ENCODE assay signal across 9 cellular contexts in the genomic region with DNA sequence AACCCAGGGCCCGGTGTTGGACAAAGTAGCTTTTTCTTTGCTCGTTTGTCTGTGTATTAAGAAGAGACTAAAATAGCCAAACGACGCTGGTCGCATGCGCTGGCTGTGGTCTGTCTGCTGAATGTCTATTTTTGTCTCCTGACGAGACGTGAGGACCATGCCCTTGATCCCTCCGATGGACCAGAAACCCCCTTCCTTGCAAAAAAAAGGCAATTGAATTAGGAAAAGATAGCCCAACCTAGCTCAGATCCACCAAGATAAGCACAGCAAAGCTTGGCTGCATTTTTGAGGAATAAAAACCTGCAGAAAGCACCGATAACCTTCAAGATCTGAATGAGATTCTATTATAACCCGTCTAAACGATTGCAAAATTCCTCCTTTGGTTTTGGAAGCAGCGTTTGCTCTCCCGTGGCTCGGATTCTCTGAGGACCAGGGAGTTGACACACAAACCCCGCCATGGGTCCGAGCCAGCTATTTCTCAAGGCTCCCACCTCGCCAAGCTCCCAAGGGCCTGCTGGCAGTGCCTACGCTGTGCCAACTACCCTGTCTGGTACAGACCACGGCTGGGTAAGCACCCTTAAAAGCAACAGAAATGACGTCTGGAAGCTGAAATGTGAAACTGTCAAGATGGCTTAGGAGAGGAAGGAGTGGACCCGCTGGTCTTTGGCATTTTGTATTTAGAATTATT. TPM values are rescaled to one million over a fixed set of nuclear protein-coding genes. Genes with fewer than 3 reads are reported as not detected.
A peak's percentile ranks its signal among the peaks of the same experiment; 100 is the strongest.
DNase-seq lines count a peak whose midpoint lies in the region; ATAC-seq and TF ChIP-seq lines count a peak whose summit lies in the region.
"Had no signal": no experiment of that assay in that cellular context is flagged by ENCODE, and none has a peak within 500 bp of the region (broad histone marks: within the 10 kb centered on the region; RNA-seq: fewer than 3 reads in every experiment).

No MANE protein-coding gene starts in this region.

- no peak for TF ChIP-seq CTCF in OCI-LY7 (conservative IDR thresholded peaks at IDR 0.05; ENCODE audit: low read length)
- no peak for TF ChIP-seq CTCF in fibroblast of villous mesenchyme (IDR thresholded peaks at IDR 0.05; ENCODE audit: insufficient read depth, low read depth, low read length)
- no peak for TF ChIP-seq CTCF in prostate gland (IDR thresholded peaks at IDR 0.05)

- no peaks in the 10 kb centered on the region for H3K27me3 ChIP-seq in prostate gland (replicated peaks; ENCODE audit: insufficient read depth)
- no peaks in the 10 kb centered on the region for H3K27me3 ChIP-seq in effector memory CD4-positive, alpha-beta T cell (replicated peaks; ENCODE audit: control insufficient read depth, insufficient read depth, low read length, poor library complexity, severe bottlenecking)

- no peaks in the 10 kb centered on the region for H3K36me3 ChIP-seq in OCI-LY7 (ENCODE audit: insufficient read depth, low read length)
- H3K36me3 ChIP-seq in prostate gland, result no peaks in the 10 kb centered on the region
- H3K36me3 ChIP-seq in effector memory CD4-positive, alpha-beta T cell (ENCODE audit: control insufficient read depth, insufficient read depth, low read length), result no peaks in the 10 kb centered on the region

- H2AFZ ChIP-seq in OCI-LY7 (ENCODE audit: low read length), result peak overlapping the region; percentile 60; the same call in 1 of the 2 replicates

- no peaks in the 10 kb centered on the region for H3K9me3 ChIP-seq in OCI-LY7 (ENCODE audit: low read length)
- no peaks in the 10 kb centered on the region for H3K9me3 ChIP-seq in prostate gland
- H3K9me3 ChIP-seq in effector memory CD4-positive, alpha-beta T cell (ENCODE audit: control insufficient read depth, low read length), result no peaks in the 10 kb centered on the region

- H3K4me1 ChIP-seq in OCI-LY7 (ENCODE audit: insufficient read depth, low read length, poor library complexity, severe bottlenecking) (peaks cover 26% of the 10 kb centered on the region), prostate gland (replicated peaks) (no peaks in the 10 kb centered on the region)
- H3K4me1 ChIP-seq in effector memory CD4-positive, alpha-beta T cell (ENCODE audit: control insufficient read depth, insufficient read depth, low read length, poor library complexity, severe bottlenecking), result no peaks in the 10 kb centered on the region

- POLR2A ChIA-PET in OCI-LY7 (lab: Charles Lee), result interaction anchor here (0.7 to 1.1 kb wide), 2 partner anchors 31 to 144 kb away, joined by 3 read pairs; no protein-coding TSS in a partner anchor

- H3K9me2 ChIP-seq in OCI-LY7 (ENCODE audit: insufficient read depth, low read length), result no peaks in the 10 kb centered on the region

- CTCF ChIA-PET in OCI-LY7 (lab: Charles Lee; ENCODE audit: unreplicated experiment), result interaction anchor here (0.6 to 1.2 kb wide), 3 partner anchors 19 to 96 kb away, joined by 3 to 4 read pairs (median 4); no protein-coding TSS in a partner anchor

- no peak for ATAC-seq in HG02973 (IDR thresholded peaks at IDR 0.05; ENCODE audit: unreplicated experiment)

- no peaks in the 10 kb centered on the region for H4K20me1 ChIP-seq in OCI-LY7 (ENCODE audit: insufficient read depth, low read length)

- H3K79me2 ChIP-seq in OCI-LY7 (ENCODE audit: insufficient read depth, low read depth, low read length), result no peaks in the 10 kb centered on the region

- DNase-seq in DMS79 (lab: John Stamatoyannopoulos, UW) (peak; percentile 82), OCI-LY7 (ENCODE audit: low spot score) (peak; percentile 26), fibroblast of villous mesenchyme (ENCODE audit: low read depth) (peak; percentile 48), prostate gland (ENCODE audit: low spot score) (peak; percentile 74), NCI-H187 treated with DMSO at 0.1 percent for 48 hours (lab: John Stamatoyannopoulos, UW) (no peak), SW 1271 (lab: John Stamatoyannopoulos, UW) (no peak)
- DNase-seq in effector memory CD4-positive, alpha-beta T cell, result no peak
- DNase-seq: foreskin melanocyte had no signal

- H3K4me3 ChIP-seq in OCI-LY7 (ENCODE audit: low read depth, low read length, poor library complexity, severe bottlenecking), result no peak overlapping the region
- no peak overlapping the region for H3K4me3 ChIP-seq in fibroblast of villous mesenchyme (ENCODE audit: low read depth, low read length)
- no peak overlapping the region for H3K4me3 ChIP-seq in prostate gland
- no peak overlapping the region for H3K4me3 ChIP-seq in effector memory CD4-positive, alpha-beta T cell (ENCODE audit: insufficient read depth, low read depth, low read length, poor library complexity, severe bottlenecking)

- no TSS peak for BruUV-seq in OCI-LY7 (replicated peaks; lab: Mats Ljungman, UMichigan)

- H3K27ac ChIP-seq in OCI-LY7 (ENCODE audit: low read depth, low read length, poor library complexity, severe bottlenecking) (no peak overlapping the region), prostate gland (peak overlapping the region; percentile 18 to 29)
- no peak overlapping the region for H3K27ac ChIP-seq in effector memory CD4-positive, alpha-beta T cell (ENCODE audit: insufficient read depth, low read length, poor library complexity, severe bottlenecking)

- TF ChIP-seq POLR2A in prostate gland (IDR thresholded peaks at IDR 0.05), result no peak

- H3K4me2 ChIP-seq in OCI-LY7 (ENCODE audit: low read length), result peak overlapping the region; percentile 39

- intact Hi-C loops in OCI-LY7 (cut with micrococcal nuclease; ENCODE audit: unreplicated experiment), result loop anchor here (2.0 to 5.0 kb wide), 2 partner anchors 31 to 47 kb away; no protein-coding TSS in a partner anchor
- intact Hi-C loops in prostate gland (cut with DNase I), result no loop called here

- 32% methylated on average over 22 of the region's 22 CpGs for WGBS in prostate gland

RNA-seq across cellular contexts. Expression of a gene that starts 17.7 kb away (rescaled TPM):
- total RNA-seq in OCI-LY7 (2014; rRNA removed; shearing (Covaris generic)), result 17.9 and 23.8 TPM in 2 replicates
- 54.8 and 63.6 TPM in 2 replicates for total RNA-seq in OCI-LY7 (2022)
- 61.3 and 77.3 TPM in 2 replicates for total RNA-seq in fibroblast of villous mesenchyme
- total RNA-seq in prostate gland, result 10 to 100 TPM; 30.1 to 76.2 TPM

RNA-seq across cellular contexts. Expression of a gene that starts 55.3 kb away (rescaled TPM):
- total RNA-seq in OCI-LY7 (2014; rRNA removed; shearing (Covaris generic)), result 3.9 and 6.6 TPM in 2 replicates
- 6.2 and 8.6 TPM in 2 replicates for total RNA-seq in OCI-LY7 (2022)
- 13.2 and 13.4 TPM in 2 replicates for total RNA-seq in fibroblast of villous mesenchyme
- total RNA-seq in prostate gland, result 10 to 100 TPM; 20.2 to 41.9 TPM

RNA-seq across cellular contexts. Expression of a gene that starts 58.7 kb away (rescaled TPM):
- total RNA-seq in OCI-LY7 (2014; rRNA removed; shearing (Covaris generic)), result 50.8 and 52.0 TPM in 2 replicates
- total RNA-seq in OCI-LY7 (2022) (42.2 and 44.7 TPM in 2 replicates), fibroblast of villous mesenchyme (23.3 and 27.7 TPM in 2 replicates), prostate gland (100 to 1,000 TPM in 1 of 2 donors, 10 to 100 TPM in 1; 83.9 to 113 TPM)

Comparison
In these comparisons a context has a peak if more than half of its experiments do, and no peak if none do; other contexts are left out.
1. DNase-seq: peak in DMS79 (single experiment), OCI-LY7 (single experiment), fibroblast of villous mesenchyme (single experiment) and prostate gland (single experiment); none in NCI-H187 treated with DMSO at 0.1 percent for 48 hours (single experiment), effector memory CD4-positive, alpha-beta T cell (0 of 3) and SW 1271 (0 of 2).
2. H3K27ac ChIP-seq: peak in prostate gland (2 of 2); none in OCI-LY7 (single experiment) and effector memory CD4-positive, alpha-beta T cell (single experiment).